Comparison of ENCODE assay signal across 1 cellular context in the genomic region with DNA sequence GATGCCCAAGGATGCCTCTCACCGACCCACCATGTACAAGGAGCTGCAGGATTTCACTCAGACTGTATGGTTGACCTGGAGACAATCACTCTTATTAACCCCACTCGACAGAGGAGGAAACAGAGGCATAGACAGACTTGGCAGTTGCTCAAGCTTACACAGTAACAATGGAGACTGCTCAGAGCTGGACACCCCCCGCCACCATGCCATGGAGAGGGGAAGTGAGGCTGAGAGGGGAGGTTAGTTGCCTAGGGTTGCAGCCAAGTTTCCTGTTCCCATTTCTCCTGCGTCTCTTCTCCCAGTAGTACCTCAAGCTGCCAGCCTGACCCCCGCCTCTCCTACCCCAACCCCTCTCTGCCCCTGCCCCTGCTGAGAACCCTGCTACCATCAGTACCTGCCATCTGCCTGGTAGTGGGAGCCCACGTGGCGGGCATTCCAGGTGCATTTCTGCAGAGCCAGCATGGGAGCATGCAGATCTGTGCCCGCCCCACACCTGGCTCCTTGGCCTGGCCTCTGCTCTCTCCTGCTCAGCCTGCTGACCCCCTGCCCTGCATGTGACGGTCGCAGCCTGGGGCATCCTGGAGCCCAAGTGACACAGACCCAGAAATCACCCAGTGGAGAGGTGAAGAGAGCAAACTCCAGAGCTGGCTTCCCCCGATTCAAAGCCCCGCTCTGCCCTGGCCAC.
TF ChIP-seq lines count a peak whose summit lies in the region.

No MANE protein-coding gene starts in this region.

TF ChIP-seq in GM12878, 131 proteins besides CTCF, POLR2A, EP300 and RAD21 (continued from another document):
- TF ChIP-seq, protein P1, sequence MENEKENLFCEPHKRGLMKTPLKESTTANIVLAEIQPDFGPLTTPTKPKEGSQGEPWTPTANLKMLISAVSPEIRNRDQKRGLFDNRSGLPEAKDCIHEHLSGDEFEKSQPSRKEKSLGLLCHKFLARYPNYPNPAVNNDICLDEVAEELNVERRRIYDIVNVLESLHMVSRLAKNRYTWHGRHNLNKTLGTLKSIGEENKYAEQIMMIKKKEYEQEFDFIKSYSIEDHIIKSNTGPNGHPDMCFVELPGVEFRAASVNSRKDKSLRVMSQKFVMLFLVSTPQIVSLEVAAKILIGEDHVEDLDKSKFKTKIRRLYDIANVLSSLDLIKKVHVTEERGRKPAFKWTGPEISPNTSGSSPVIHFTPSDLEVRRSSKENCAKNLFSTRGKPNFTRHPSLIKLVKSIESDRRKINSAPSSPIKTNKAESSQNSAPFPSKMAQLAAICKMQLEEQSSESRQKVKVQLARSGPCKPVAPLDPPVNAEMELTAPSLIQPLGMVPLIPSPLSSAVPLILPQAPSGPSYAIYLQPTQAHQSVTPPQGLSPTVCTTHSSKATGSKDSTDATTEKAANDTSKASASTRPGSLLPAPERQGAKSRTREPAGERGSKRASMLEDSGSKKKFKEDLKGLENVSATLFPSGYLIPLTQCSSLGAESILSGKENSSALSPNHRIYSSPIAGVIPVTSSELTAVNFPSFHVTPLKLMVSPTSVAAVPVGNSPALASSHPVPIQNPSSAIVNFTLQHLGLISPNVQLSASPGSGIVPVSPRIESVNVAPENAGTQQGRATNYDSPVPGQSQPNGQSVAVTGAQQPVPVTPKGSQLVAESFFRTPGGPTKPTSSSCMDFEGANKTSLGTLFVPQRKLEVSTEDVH (IDR thresholded peaks at IDR 0.05; ENCODE audit: low read depth, partially characterized antibody) = no peak
- TF ChIP-seq MYB (IDR thresholded peaks at IDR 0.05; ENCODE audit: borderline replicate concordance, low read depth, low read length) (no peak), TCF12 (IDR thresholded peaks at IDR 0.05; ENCODE audit: low read depth, low read length) (no peak)
